Comparison of ENCODE assay signal across 8 cellular contexts in genomic region chr11:124739479-124740276, GRCh38. TPM values are rescaled to one million over a fixed set of nuclear protein-coding genes. Genes with fewer than 3 reads are reported as not detected.
DNase-seq lines count a peak whose midpoint lies in the region; ATAC-seq and TF ChIP-seq lines count a peak whose summit lies in the region.

Gene NRGN (plus strand): TSS chr11:124739942. CDS start chr11:124740085, 143 bp downstream.

- H3K4me3 ChIP-seq in AG09309 (ENCODE audit: control insufficient read depth, low read depth, low read length) = peak within 1 kb of the TSS; percentile 54

- DNase-seq in AG09309 (ENCODE audit: low read depth) (no peak), NCI-H345 (lab: John Stamatoyannopoulos, UW) (peak; percentile 94), cerebellum (ENCODE audit: low spot score) (peak; percentile 86), kidney glomerular epithelial cell (lab: John Stamatoyannopoulos, UW) (peak; percentile 75)
- DNase-seq in activated CD4-positive, CD25-positive, alpha-beta regulatory T cell treated with anti-CD3 and anti-CD28 coated beads, Interleukin-2, amount 50 U/mL, for 72 hours = peak; percentile 79
- peak; percentile 77 to 83 for DNase-seq in stimulated activated CD4-positive, alpha-beta T cell treated with anti-CD3 and anti-CD28 coated beads, Interleukin-15, amount 100 ng/mL, for 48 hours (ENCODE audit: low read depth in 2 of 2)

- TF ChIP-seq CTCF in AG09309 (IDR thresholded peaks at IDR 0.05; ENCODE audit: control insufficient read depth, insufficient read depth, low read depth, low read length, missing control alignments) = no peak

- peak; percentile 98 for ATAC-seq in GM19025 (IDR thresholded peaks at IDR 0.05; ENCODE audit: low read depth, unreplicated experiment)
- ATAC-seq in HG03196 (IDR thresholded peaks at IDR 0.05; ENCODE audit: unreplicated experiment) = peak; percentile 97

RNA-seq across cellular contexts. Expression of gene NRGN, which starts in this region (rescaled TPM):
- total RNA-seq in cerebellum = 1.00 TPM

Comparison
In these comparisons a context has a peak if more than half of its experiments do, and no peak if none do; other contexts are left out.
1. Peak in DNase-seq in cerebellum; RNA of the gene not detected or under 1 TPM.